Comparison of ENCODE assay signal across 1 cellular context in the genomic region with DNA sequence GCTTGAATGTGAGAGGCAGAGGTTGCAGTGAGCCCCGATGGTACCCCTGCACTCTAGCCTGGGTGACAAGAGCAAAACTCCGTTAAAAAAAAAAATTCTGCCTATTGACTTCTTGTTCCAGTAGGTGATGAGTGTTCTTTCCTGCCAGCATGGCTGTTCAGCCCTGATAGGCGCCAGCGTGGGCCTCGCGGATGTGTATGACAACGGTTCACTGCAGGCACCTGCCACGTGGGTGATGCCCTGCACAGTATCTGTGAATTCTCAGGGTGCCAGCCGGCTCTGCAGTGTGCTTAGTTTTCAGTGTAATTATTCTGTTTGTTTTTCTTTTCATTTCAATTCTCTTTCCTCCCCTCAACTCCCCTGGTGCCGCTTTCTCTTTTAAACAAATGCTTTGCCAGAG.
TF ChIP-seq lines count a peak whose summit lies in the region.

No MANE protein-coding gene starts in this region.

TF ChIP-seq in WTC11, 78 proteins besides CTCF, POLR2A, EP300 and RAD21 (continued from another document):
- TF ChIP-seq ERG (CRISPR knock-in tag; IDR thresholded peaks at IDR 0.05) (no peak), ZNF232 (CRISPR knock-in tag; IDR thresholded peaks at IDR 0.05) (no peak), EMX1 (CRISPR knock-in tag; IDR thresholded peaks at IDR 0.05) (no peak)
